In genomic region chr4:28518781-28519180, GRCh38 we compare ENCODE assay signal across 28 cellular contexts.
DNase-seq lines count a peak whose midpoint lies in the region; ATAC-seq, FAIRE-seq and TF ChIP-seq lines count a peak whose summit lies in the region.
"Had no signal": no experiment of that assay in that cellular context is flagged by ENCODE, and none has a peak within 500 bp of the region (broad histone marks: within the 10 kb centered on the region; RNA-seq: fewer than 3 reads in every experiment).

No MANE protein-coding gene starts in this region.

- H3K9ac ChIP-seq in IMR-90 (ENCODE audit: low read depth, low read length) (no peak overlapping the region), astrocyte (ENCODE audit: low read length) (no peak overlapping the region)

- H3K27me3 ChIP-seq in A673 (replicated peaks; ENCODE audit: insufficient read depth, low read depth, low read length, poor library complexity) = no peaks in the 10 kb centered on the region
- no peaks in the 10 kb centered on the region for H3K27me3 ChIP-seq in IMR-90 (ENCODE audit: control insufficient read depth, insufficient read depth, low read length)
- H3K27me3 ChIP-seq in astrocyte (ENCODE audit: insufficient read depth, low read length) = no peaks in the 10 kb centered on the region
- no peaks in the 10 kb centered on the region for H3K27me3 ChIP-seq in spleen (replicated peaks in 1 of 7)
- H3K27me3 ChIP-seq: tibial artery had no signal

- H3K4me1 ChIP-seq in A673 (ENCODE audit: insufficient read depth, low read length, poor library complexity, severe bottlenecking) = peaks cover 21% of the 10 kb centered on the region
- no peaks in the 10 kb centered on the region for H3K4me1 ChIP-seq in IMR-90 (ENCODE audit: control insufficient read depth, insufficient read depth, low read length)
- H3K4me1 ChIP-seq in astrocyte (ENCODE audit: insufficient read depth, low read length) = no peaks in the 10 kb centered on the region
- H3K4me1 ChIP-seq in spleen = no peaks in the 10 kb centered on the region
- H3K4me1 ChIP-seq: tibial artery had no signal

- peak; percentile 90 for ATAC-seq in IMR-90 (ENCODE audit: low read depth)
- no peak for ATAC-seq in activated CD4-positive, CD25-positive, alpha-beta regulatory T cell treated with anti-CD3 and anti-CD28 coated beads, Interleukin-2, amount 50 U/mL, for 24 hours
- ATAC-seq: activated CD8-positive, alpha-beta T cell treated with anti-CD3 and anti-CD28 coated beads for 36 hours; stimulated activated naive CD8-positive, alpha-beta T cell treated with anti-CD3 and anti-CD28 coated beads, Interleukin-15, amount 100 ng/mL, for 72 hours had no signal

- H3K79me1 ChIP-seq in IMR-90 (ENCODE audit: low read depth in 1 of 2, low read length in 2 of 2) = no peaks in the 10 kb centered on the region

- no peak for TF ChIP-seq RAD21 in IMR-90 (IDR thresholded peaks at IDR 0.05; ENCODE audit: low read length)

- H3K4me2 ChIP-seq in IMR-90 (ENCODE audit: low read depth, low read length) = no peak overlapping the region; the same call in 1 of the 2 replicates
- H3K4me2 ChIP-seq in astrocyte (ENCODE audit: low read length) = no peak overlapping the region

- H3K4me1 Mint-ChIP-seq in astrocyte (ENCODE audit: low read depth, unreplicated experiment) = peaks cover 11% of the 10 kb centered on the region
- H3K4me1 Mint-ChIP-seq in activated CD4-positive, alpha-beta memory T cell treated with anti-CD3 and anti-CD28 coated beads, Interleukin-2, amount 10 ng/mL, durations not matched to agents 7 days and 5 days = no peaks in the 10 kb centered on the region
- H3K4me1 Mint-ChIP-seq: activated B cell treated with CpG ODN at 0.5 μM for 24 hours; central memory CD8-positive, alpha-beta T cell; stimulated activated naive CD8-positive, alpha-beta T cell treated with anti-CD3 and anti-CD28 coated beads, Interleukin-15, amount 100 ng/mL, for 72 hours had no signal

- no peak for TF ChIP-seq POLR2A in IMR-90 (IDR thresholded peaks at IDR 0.05; ENCODE audit: low read depth, low read length)
- TF ChIP-seq POLR2A in spleen (IDR thresholded peaks at IDR 0.05) = no peak

- H3K36me3 ChIP-seq in A673 (ENCODE audit: insufficient read depth, low read length, poor library complexity, severe bottlenecking) = no peaks in the 10 kb centered on the region
- no peaks in the 10 kb centered on the region for H3K36me3 ChIP-seq in IMR-90 (ENCODE audit: control insufficient read depth, insufficient read depth, low read length)
- H3K36me3 ChIP-seq in astrocyte (ENCODE audit: insufficient read depth, low read length) = no peaks in the 10 kb centered on the region
- no peaks in the 10 kb centered on the region for H3K36me3 ChIP-seq in spleen
- H3K36me3 ChIP-seq: tibial artery had no signal

- no peak overlapping the region for H3K4ac ChIP-seq in IMR-90 (ENCODE audit: low read depth, low read length)

- no peaks in the 10 kb centered on the region for H3K79me2 ChIP-seq in astrocyte (ENCODE audit: insufficient read depth, low read length)

- no peak overlapping the region for H4K5ac ChIP-seq in IMR-90 (ENCODE audit: low read depth, low read length)

- BruUV-seq in A673 (replicated peaks; lab: Mats Ljungman, UMichigan) (no TSS peak), IMR-90 (replicated peaks; lab: Mats Ljungman, UMichigan) (no TSS peak)

- POLR2A ChIA-PET in A673 (lab: Charles Lee; ENCODE audit: low non-redundant PET) (no interaction called here), IMR-90 (lab: Charles Lee; ENCODE audit: unreplicated experiment) (interaction anchor here (0.6 kb wide), 1 partner anchor 11 kb away, joined by 6 read pairs; no protein-coding TSS in a partner anchor)
- POLR2A ChIA-PET in activated CD4-positive, alpha-beta memory T cell treated with anti-CD3 and anti-CD28 coated beads, Interleukin-2, amount 10 ng/mL, durations not matched to agents 7 days and 5 days (lab: Charles Lee) = no interaction called here

- no peak overlapping the region for H2AK5ac ChIP-seq in IMR-90 (ENCODE audit: low read depth, low read length)

- peak overlapping the region; percentile 7 for H3K27ac Mint-ChIP-seq in astrocyte (ENCODE audit: unreplicated experiment)
- H3K27ac Mint-ChIP-seq in activated CD4-positive, alpha-beta memory T cell treated with anti-CD3 and anti-CD28 coated beads, Interleukin-2, amount 10 ng/mL, durations not matched to agents 7 days and 5 days = no peak overlapping the region
- H3K27ac Mint-ChIP-seq: activated B cell treated with CpG ODN at 0.5 μM for 24 hours; activated CD8-positive, alpha-beta T cell treated with anti-CD3 and anti-CD28 coated beads for 36 hours; stimulated activated naive CD8-positive, alpha-beta T cell treated with anti-CD3 and anti-CD28 coated beads, Interleukin-15, amount 100 ng/mL, for 72 hours had no signal

- peak overlapping the region; percentile 20; the same call in 1 of the 2 replicates for H3K18ac ChIP-seq in IMR-90 (ENCODE audit: low read depth, low read length)

- CTCF ChIA-PET in A673 (lab: Charles Lee) (no interaction called here), IMR-90 (lab: Yijun Ruan, JAX) (no interaction called here)
- CTCF ChIA-PET in activated CD4-positive, alpha-beta memory T cell treated with anti-CD3 and anti-CD28 coated beads, Interleukin-2, amount 10 ng/mL, durations not matched to agents 7 days and 5 days (lab: Charles Lee) = no interaction called here

- H3K4me3 Mint-ChIP-seq in astrocyte (ENCODE audit: unreplicated experiment) = no peak overlapping the region
- no peak overlapping the region for H3K4me3 Mint-ChIP-seq in activated CD4-positive, alpha-beta memory T cell treated with anti-CD3 and anti-CD28 coated beads, Interleukin-2, amount 10 ng/mL, durations not matched to agents 7 days and 5 days
- H3K4me3 Mint-ChIP-seq: activated B cell treated with CpG ODN at 0.5 μM for 24 hours; activated CD8-positive, alpha-beta T cell treated with anti-CD3 and anti-CD28 coated beads for 36 hours; central memory CD8-positive, alpha-beta T cell; stimulated activated naive CD8-positive, alpha-beta T cell treated with anti-CD3 and anti-CD28 coated beads, Interleukin-15, amount 100 ng/mL, for 72 hours had no signal

- in situ Hi-C loops in IMR-90 (cut with MboI; ENCODE audit: low sequenced_read_pairs) = no loop called here

- H2BK120ac ChIP-seq in IMR-90 (ENCODE audit: low read depth, low read length) = no peak overlapping the region

- H3K27ac ChIP-seq in A673 (ENCODE audit: low read depth, low read length, poor library complexity, severe bottlenecking) = peak overlapping the region; percentile 87
- no peak overlapping the region for H3K27ac ChIP-seq in IMR-90 (ENCODE audit: insufficient read depth, low read length)
- no peak overlapping the region for H3K27ac ChIP-seq in astrocyte (ENCODE audit: low read depth, low read length)
- no peak overlapping the region for H3K27ac ChIP-seq in spleen
- H3K27ac ChIP-seq: epithelial cell of prostate, HL-60, tibial artery had no signal

- H2AK9ac ChIP-seq in IMR-90 (replicated peaks; ENCODE audit: low read depth, low read length, poor library complexity) = no peak overlapping the region

- no peaks in the 10 kb centered on the region for H3K9me3 ChIP-seq in A673 (ENCODE audit: low read depth, low read length, poor library complexity, severe bottlenecking)
- no peaks in the 10 kb centered on the region for H3K9me3 ChIP-seq in IMR-90 (ENCODE audit: control insufficient read depth, insufficient read depth, low read length)
- no peaks in the 10 kb centered on the region for H3K9me3 ChIP-seq in astrocyte (ENCODE audit: insufficient read depth, low read depth, low read length)
- H3K9me3 ChIP-seq in spleen = peaks cover 0 to 7% (median 0%) of the 10 kb centered on the region in 8 donors
- H3K9me3 ChIP-seq: tibial artery had no signal

- no peak overlapping the region for H3K56ac ChIP-seq in IMR-90 (ENCODE audit: extremely low read depth, insufficient read depth, low read length)

- no peak overlapping the region for H3K4me3 ChIP-seq in A673 (ENCODE audit: low read depth, low read length, poor library complexity, severe bottlenecking)
- H3K4me3 ChIP-seq in IMR-90 (ENCODE audit: insufficient read depth, low read depth, low read length) = no peak overlapping the region
- H3K4me3 ChIP-seq in astrocyte (ENCODE audit: insufficient read depth, low read depth, low read length) = no peak overlapping the region
- H3K4me3 ChIP-seq in spleen = no peak overlapping the region
- H3K4me3 ChIP-seq: tibial artery had no signal

- H3K9me1 ChIP-seq in IMR-90 (ENCODE audit: insufficient read depth, low read length) = no peaks in the 10 kb centered on the region

- intact Hi-C loops in A673 (cut with micrococcal nuclease; ENCODE audit: unreplicated experiment) = no loop called here
- intact Hi-C loops in IMR-90 (cut with micrococcal nuclease) = no loop called here
- intact Hi-C loops in spleen (cut with DNase I; ENCODE audit: low total_unique reads) = no loop called here

- dilution Hi-C loops in IMR-90 (cut with HindIII; ENCODE audit: low sequenced_read_pairs, unreplicated experiment) = no loop called here

- H4K91ac ChIP-seq in IMR-90 (ENCODE audit: insufficient read depth, low read depth, low read length) = no peak overlapping the region

- no peaks in the 10 kb centered on the region for H3K36me3 Mint-ChIP-seq in astrocyte (ENCODE audit: low read depth, unreplicated experiment)
- H3K36me3 Mint-ChIP-seq in activated CD4-positive, alpha-beta memory T cell treated with anti-CD3 and anti-CD28 coated beads, Interleukin-2, amount 10 ng/mL, durations not matched to agents 7 days and 5 days (ENCODE audit: low read depth) = no peaks in the 10 kb centered on the region

- TF ChIP-seq CTCF in A673 (conservative IDR thresholded peaks at IDR 0.05; ENCODE audit: low read depth, low read length) = no peak
- no peak for TF ChIP-seq CTCF in IMR-90 (conservative IDR thresholded peaks at IDR 0.05; ENCODE audit: low read depth, low read length)
- TF ChIP-seq CTCF in astrocyte (IDR thresholded peaks at IDR 0.05; ENCODE audit: insufficient read depth, low read depth, low read length) = no peak
- TF ChIP-seq CTCF in spleen (IDR thresholded peaks at IDR 0.05 in 8 of 11, conservative IDR thresholded peaks at IDR 0.05 in 3 of 11) = no peak

- peak; percentile 86 for FAIRE-seq in astrocyte (lab: Jason Lieb, UNC)
- FAIRE-seq: H1 had no signal

- H3K9me3 Mint-ChIP-seq in astrocyte (ENCODE audit: unreplicated experiment) = peaks cover 2% of the 10 kb centered on the region
- peaks cover 11% of the 10 kb centered on the region for H3K9me3 Mint-ChIP-seq in activated CD4-positive, alpha-beta memory T cell treated with anti-CD3 and anti-CD28 coated beads, Interleukin-2, amount 10 ng/mL, durations not matched to agents 7 days and 5 days

- no peaks in the 10 kb centered on the region for H4K20me1 ChIP-seq in IMR-90 (ENCODE audit: insufficient read depth, low read length)
- no peaks in the 10 kb centered on the region for H4K20me1 ChIP-seq in astrocyte (ENCODE audit: insufficient read depth, low read length)

- H2AFZ ChIP-seq in IMR-90 (replicated peaks; ENCODE audit: low read length, poor library complexity) (no peak overlapping the region), astrocyte (ENCODE audit: low read depth, low read length) (no peak overlapping the region)

- H2BK5ac ChIP-seq in IMR-90 (ENCODE audit: low read depth, low read length, poor library complexity, severe bottlenecking) = peak overlapping the region; percentile 87

- DNase-seq in A673 (ENCODE audit: low spot score) (no peak), IMR-90 (peak; percentile 76), astrocyte (ENCODE audit: low read depth) (peak; percentile 0), glomerular visceral epithelial cell (ENCODE audit: extremely low spot score) (peak; percentile 7), spleen (no peak), DMS 273 treated with DMSO at 0.1 percent for 48 hours (lab: John Stamatoyannopoulos, UW) (no peak)
- DNase-seq in activated CD4-positive, alpha-beta memory T cell treated with anti-CD3 and anti-CD28 coated beads, Interleukin-2, amount 10 ng/mL, durations not matched to agents 7 days and 5 days = no peak
- DNase-seq: 8988T; activated B cell treated with CpG ODN at 0.5 μM for 24 hours; activated CD8-positive, alpha-beta T cell treated with anti-CD3 and anti-CD28 coated beads for 36 hours; activated gamma-delta T cell; amniotic stem cell; COR-L47; DMS79 treated with DMSO at 0.1 percent for 48 hours; kidney glomerular epithelial cell; MM.1S; NCI-H1436; NCI-H524; RPMI8226; stimulated activated CD4-positive, alpha-beta T cell treated with anti-CD3 and anti-CD28 coated beads, Interleukin-4, amount 100 ng/mL, for 24 hours; stimulated activated naive CD8-positive, alpha-beta T cell treated with anti-CD3 and anti-CD28 coated beads, Interleukin-15, amount 100 ng/mL, for 72 hours; T-helper 9 cell; tibial artery had no signal

- no peak overlapping the region for H2BK15ac ChIP-seq in IMR-90 (ENCODE audit: low read depth, low read length)

- H3K27me3 Mint-ChIP-seq in astrocyte (ENCODE audit: low read depth, unreplicated experiment) = no peaks in the 10 kb centered on the region
- H3K27me3 Mint-ChIP-seq in activated CD4-positive, alpha-beta memory T cell treated with anti-CD3 and anti-CD28 coated beads, Interleukin-2, amount 10 ng/mL, durations not matched to agents 7 days and 5 days = no peaks in the 10 kb centered on the region
- H3K27me3 Mint-ChIP-seq: activated B cell treated with CpG ODN at 0.5 μM for 24 hours; activated CD8-positive, alpha-beta T cell treated with anti-CD3 and anti-CD28 coated beads for 36 hours; central memory CD8-positive, alpha-beta T cell; stimulated activated naive CD8-positive, alpha-beta T cell treated with anti-CD3 and anti-CD28 coated beads, Interleukin-15, amount 100 ng/mL, for 72 hours had no signal

- 0 out of 2 replicates have a peak overlapping the region, but pooled peaks have one; percentile 15 for H2BK20ac ChIP-seq in IMR-90 (ENCODE audit: low read depth, low read length)

- no peak overlapping the region for H3K14ac ChIP-seq in IMR-90 (replicated peaks; ENCODE audit: low read depth, low read length)

- H4K8ac ChIP-seq in IMR-90 (ENCODE audit: low read depth in 2 of 2, low read length in 2 of 2) = no peak overlapping the region

- H3K23ac ChIP-seq in IMR-90 (ENCODE audit: low read depth, low read length) = no peak overlapping the region

Comparison
In these comparisons a context has a peak if more than half of its experiments do, and no peak if none do; other contexts are left out.
1. DNase-seq: peak in IMR-90 (single experiment), astrocyte (single experiment) and glomerular visceral epithelial cell (single experiment); none in A673 (single experiment), spleen (single experiment), DMS 273 treated with DMSO at 0.1 percent for 48 hours (single experiment) and activated CD4-positive, alpha-beta memory T cell treated with anti-CD3 and anti-CD28 coated beads, Interleukin-2, amount 10 ng/mL, durations not matched to agents 7 days and 5 days (single experiment).